ENCODE assay signal across 1 cellular context in genomic region chr3:111915905-111916304, GRCh38.
TF ChIP-seq lines count a peak whose summit lies in the region.

No MANE protein-coding gene starts in this region.

TF ChIP-seq in endothelial cell of umbilical vein, 7 proteins besides CTCF, POLR2A, EP300 and RAD21 (continued from another document):
- TF ChIP-seq MAX (IDR thresholded peaks at IDR 0.05; ENCODE audit: insufficient read depth, insufficient read length) (no peak), MYC (IDR thresholded peaks at IDR 0.05; ENCODE audit: low read depth, low read length) (no peak), POLR2AphosphoS5 (IDR thresholded peaks at IDR 0.05; ENCODE audit: insufficient read depth, low read depth, low read length) (no peak), JUN (IDR thresholded peaks at IDR 0.05; ENCODE audit: borderline replicate concordance, insufficient read depth, insufficient read length, low read depth) (peak; percentile 8)
